34 cellular contexts compared by ENCODE assay signal in the genomic region with DNA sequence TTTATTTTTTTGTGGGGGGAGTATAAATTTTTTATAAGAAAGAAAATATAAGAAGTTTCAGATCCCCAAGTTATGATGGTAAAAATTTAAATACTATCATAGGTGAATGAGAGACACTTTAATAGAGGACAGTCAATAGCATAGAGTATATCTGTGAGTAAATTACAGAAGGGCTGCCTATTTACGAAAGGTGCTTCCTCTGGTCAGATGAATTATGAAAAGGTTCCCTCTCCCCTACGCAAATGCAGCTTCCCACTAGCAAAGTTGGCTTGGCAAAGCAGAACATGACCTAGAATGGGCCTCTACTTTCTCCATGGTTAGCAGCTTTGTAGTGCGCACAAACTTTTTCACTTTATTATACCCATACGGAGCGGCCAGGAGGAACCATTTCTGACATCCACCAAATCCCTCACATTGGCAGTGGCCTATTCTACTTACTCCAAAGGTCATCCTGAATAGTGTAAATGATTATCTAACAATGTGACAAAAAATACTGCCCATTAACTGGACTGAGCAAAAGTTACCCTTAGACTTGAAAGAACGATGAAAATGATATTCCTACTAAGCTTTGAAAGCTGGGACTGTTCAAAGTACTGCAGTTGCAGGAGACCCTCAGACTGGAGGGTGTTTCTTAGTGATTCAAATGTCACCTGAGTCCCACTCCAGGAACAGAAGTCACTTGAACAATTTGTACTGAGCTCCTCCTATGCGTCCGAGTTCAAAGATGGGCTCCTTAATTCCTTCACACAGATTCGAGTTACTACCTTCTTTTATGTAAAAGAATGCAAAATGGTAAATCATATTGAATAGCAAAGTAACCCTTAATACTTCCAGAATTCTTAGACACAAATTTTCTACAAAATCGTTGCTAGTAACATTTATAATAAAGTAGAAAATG.
"Had no signal": no experiment of that assay in that cellular context is flagged by ENCODE, and none has a peak within 500 bp of the region (broad histone marks: within the 10 kb centered on the region; RNA-seq: fewer than 3 reads in every experiment).

No MANE protein-coding gene starts in this region.

- H3K27ac ChIP-seq: Peyer's patch, RWPE1, SJCRH30, SK-N-MC had no signal

- H3K4me1 ChIP-seq: Peyer's patch, SJCRH30 had no signal

- H3K36me3 ChIP-seq: MG63, Peyer's patch, SJCRH30 had no signal

- DNase-seq: Kasumi-1, KG1, MG63, NCI-H1048, NCI-H1092 treated with DMSO at 0.1 percent for 48 hours, NCI-H1105 treated with DMSO at 0.1 percent for 48 hours, NCI-H1417, NCI-H1436, NCI-H146, NCI-H1694, NCI-H187, NCI-H1930, NCI-H2029 treated with DMSO at 0.1 percent for 48 hours, NCI-H2081 treated with DMSO at 0.1 percent for 48 hours, NCI-H2107, NCI-H2171, NCI-H226, NCI-H446 treated with DMSO at 0.1 percent for 48 hours, NCI-H510A, NCI-H524, NCI-H526, NCI-H69, NCI-H748 treated with DMSO at 0.1 percent for 48 hours, NCI-H82, OCI-M1, PC-3, Peyer's patch, SHP77, SIG-M5, SJCRH30 had no signal

- H3K27me3 ChIP-seq: MG63, Peyer's patch, SJCRH30 had no signal

- H3K4me3 ChIP-seq: MG63, Peyer's patch, SJCRH30, SK-N-MC had no signal

- ATAC-seq: PC-3, Right ventricle myocardium inferior, SK-N-SH treated with all-trans-retinoic acid at 6 μM for 48 hours had no signal

- H3K9me3 ChIP-seq: MG63, Peyer's patch, SJCRH30 had no signal
